In the genomic region with DNA sequence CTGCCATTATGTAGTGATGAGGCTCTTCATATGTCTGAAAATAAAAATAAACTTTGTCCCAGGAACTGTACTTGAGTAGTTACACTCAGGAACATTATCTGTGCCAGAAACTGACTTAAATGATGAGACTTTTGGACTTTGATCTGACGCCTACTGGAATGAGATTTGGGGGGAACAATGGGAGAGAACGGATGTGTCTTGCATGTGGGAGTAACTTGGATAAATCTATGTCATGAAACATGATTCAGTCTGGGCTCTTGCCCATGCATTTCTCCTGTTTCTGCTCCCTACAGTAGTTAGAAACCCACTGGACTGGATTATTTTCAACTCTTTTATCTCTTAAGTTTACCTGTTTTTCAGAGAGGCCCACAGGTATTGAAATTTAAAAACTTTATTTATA, we compare ENCODE assay signal across 1 cellular context.
TF ChIP-seq lines count a peak whose summit lies in the region.

No MANE protein-coding gene starts in this region.

TF ChIP-seq in IMR-90, 13 proteins besides CTCF, POLR2A, EP300 and RAD21 (continued from another document):
- TF ChIP-seq RFX5 (IDR thresholded peaks at IDR 0.05; ENCODE audit: low read depth, low read length) = no peak
- TF ChIP-seq SMC3 (IDR thresholded peaks at IDR 0.05; ENCODE audit: low read depth, low read length) = no peak
- TF ChIP-seq USF2 (IDR thresholded peaks at IDR 0.05; ENCODE audit: low read depth, low read length) = no peak
- TF ChIP-seq, protein P1, sequence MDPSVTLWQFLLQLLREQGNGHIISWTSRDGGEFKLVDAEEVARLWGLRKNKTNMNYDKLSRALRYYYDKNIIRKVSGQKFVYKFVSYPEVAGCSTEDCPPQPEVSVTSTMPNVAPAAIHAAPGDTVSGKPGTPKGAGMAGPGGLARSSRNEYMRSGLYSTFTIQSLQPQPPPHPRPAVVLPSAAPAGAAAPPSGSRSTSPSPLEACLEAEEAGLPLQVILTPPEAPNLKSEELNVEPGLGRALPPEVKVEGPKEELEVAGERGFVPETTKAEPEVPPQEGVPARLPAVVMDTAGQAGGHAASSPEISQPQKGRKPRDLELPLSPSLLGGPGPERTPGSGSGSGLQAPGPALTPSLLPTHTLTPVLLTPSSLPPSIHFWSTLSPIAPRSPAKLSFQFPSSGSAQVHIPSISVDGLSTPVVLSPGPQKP (IDR thresholded peaks at IDR 0.05; ENCODE audit: borderline replicate concordance, low read depth, low read length) = no peak
- no peak for TF ChIP-seq CEBPB (IDR thresholded peaks at IDR 0.05; ENCODE audit: low read depth, low read length)
- no peak for TF ChIP-seq FOS (IDR thresholded peaks at IDR 0.05; ENCODE audit: low read depth, low read length)
- TF ChIP-seq MAFK (IDR thresholded peaks at IDR 0.05; ENCODE audit: low read depth, low read length) = no peak
- TF ChIP-seq NFE2L2 (IDR thresholded peaks at IDR 0.05; ENCODE audit: low read depth, low read length) = no peak
- TF ChIP-seq BHLHE40 (IDR thresholded peaks at IDR 0.05; ENCODE audit: low read depth, low read length) = no peak
- TF ChIP-seq MAZ (IDR thresholded peaks at IDR 0.05; ENCODE audit: borderline replicate concordance, low read depth, low read length) = no peak
- TF ChIP-seq RCOR1 (IDR thresholded peaks at IDR 0.05; ENCODE audit: insufficient replicate concordance, low read length) = no peak
- no peak for TF ChIP-seq CHD1 (IDR thresholded peaks at IDR 0.05; ENCODE audit: low read depth, low read length)
TF ChIP-seq in IMR-90: peak in this region for 0.
